In the genomic region with DNA sequence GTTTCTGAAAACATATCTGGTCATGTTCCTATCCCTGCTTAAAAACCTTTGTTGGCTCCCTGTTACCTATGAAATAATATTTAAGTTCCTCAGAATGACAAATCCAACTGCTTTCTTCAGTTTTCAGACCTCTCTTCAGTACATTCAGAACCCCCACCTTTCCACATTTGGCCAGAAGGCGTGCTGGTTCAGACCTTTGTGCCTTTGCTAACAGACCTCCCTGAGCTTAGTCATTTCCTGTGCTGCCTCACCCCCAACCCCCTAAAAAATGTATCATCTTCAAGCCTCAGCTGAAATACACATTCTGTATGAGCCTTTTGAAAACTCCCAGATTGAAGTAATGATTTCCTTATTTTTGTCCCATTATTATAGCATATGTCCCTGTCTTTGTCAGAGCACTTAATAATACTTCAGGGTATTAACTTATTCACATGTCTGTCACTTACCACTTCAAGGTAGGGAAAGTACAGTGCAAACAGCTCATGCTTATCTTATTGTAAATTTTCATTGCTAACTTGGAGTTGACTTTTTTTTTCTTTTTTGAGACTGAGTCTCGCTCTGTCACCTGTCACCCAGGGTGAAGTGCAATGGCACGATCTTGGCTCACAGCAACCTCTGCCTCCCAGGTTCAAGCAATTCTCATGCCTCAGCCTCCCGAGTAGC, we compare ENCODE assay signal across 9 cellular contexts. TPM values are rescaled to one million over a fixed set of nuclear protein-coding genes. Genes with fewer than 3 reads are reported as not detected.
A peak's percentile ranks its signal among the peaks of the same experiment; 100 is the strongest.
DNase-seq lines count a peak whose midpoint lies in the region; ATAC-seq and TF ChIP-seq lines count a peak whose summit lies in the region.
"Had no signal": no experiment of that assay in that cellular context is flagged by ENCODE, and none has a peak within 500 bp of the region (broad histone marks: within the 10 kb centered on the region; RNA-seq: fewer than 3 reads in every experiment).

No MANE protein-coding gene starts in this region.

- peak overlapping the region; percentile 81 for H3K4me3 Mint-ChIP-seq in activated naive CD8-positive, alpha-beta T cell
- H3K4me3 Mint-ChIP-seq in naive thymus-derived CD4-positive, alpha-beta T cell: peak overlapping the region in 4 of 10 donors; percentile 0 to 70 (median 25)

- peak overlapping the region; percentile 89 for H3K27ac Mint-ChIP-seq in activated naive CD8-positive, alpha-beta T cell
- H3K27ac Mint-ChIP-seq in naive thymus-derived CD4-positive, alpha-beta T cell: peak overlapping the region; percentile 30 to 89 (median 82)

- DNase-seq in AML-193 (lab: John Stamatoyannopoulos, UW): peak; percentile 20 to 24
- peak; percentile 94 for DNase-seq in RWPE1 (ENCODE audit: low spot score)
- peak in 8 of 9 donors; percentile 16 to 50 (median 26) for DNase-seq in naive thymus-derived CD4-positive, alpha-beta T cell
- no peak for DNase-seq in SKM-1 treated with dmso at 0.1 percent for 144 hours (lab: John Stamatoyannopoulos, UW; ENCODE audit: unreplicated experiment)
- DNase-seq in NCI-H446 treated with DMSO at 0.1 percent for 48 hours (lab: John Stamatoyannopoulos, UW): no peak
- DNase-seq in NCI-H187 (lab: John Stamatoyannopoulos, UW): no peak

- H3K4me3 ChIP-seq in naive thymus-derived CD4-positive, alpha-beta T cell (ENCODE audit: low read length): no peak overlapping the region

- TF ChIP-seq CTCF in RWPE1 (conservative IDR thresholded peaks at IDR 0.05; ENCODE audit: low read depth): 0 out of 2 replicates have a peak, but pooled peaks have one; percentile 12

- intact Hi-C loops in naive thymus-derived CD4-positive, alpha-beta T cell (cut with micrococcal nuclease): loop anchor here (1.0 to 5.0 kb wide), 6 partner anchors 37 to 152 kb away; a partner anchor contains a TSS

- peaks cover 24 to 74% (median 28%) of the 10 kb centered on the region in 3 experiments for H3K36me3 ChIP-seq in naive thymus-derived CD4-positive, alpha-beta T cell (ENCODE audit: control insufficient read depth in 2 of 3, insufficient read depth in 3 of 3, low read length in 3 of 3)

- no peaks in the 10 kb centered on the region for H3K27me3 Mint-ChIP-seq in activated naive CD8-positive, alpha-beta T cell
- no peaks in the 10 kb centered on the region for H3K27me3 Mint-ChIP-seq in naive thymus-derived CD4-positive, alpha-beta T cell

- peaks cover 45% of the 10 kb centered on the region for H3K4me1 Mint-ChIP-seq in activated naive CD8-positive, alpha-beta T cell (ENCODE audit: low read depth)
- H3K4me1 Mint-ChIP-seq in naive thymus-derived CD4-positive, alpha-beta T cell: peaks cover 9 to 40% (median 17%) of the 10 kb centered on the region in 7 donors

- no peaks in the 10 kb centered on the region for H3K9me3 Mint-ChIP-seq in activated naive CD8-positive, alpha-beta T cell (ENCODE audit: low read depth)
- H3K9me3 Mint-ChIP-seq in naive thymus-derived CD4-positive, alpha-beta T cell: no peaks in the 10 kb centered on the region

- POLR2A ChIA-PET in RWPE1 (lab: Yijun Ruan, JAX; ENCODE audit: low non-redundant PET): no interaction called here
- POLR2A ChIA-PET in naive thymus-derived CD4-positive, alpha-beta T cell (lab: Charles Lee): interaction anchor here (0.6 to 0.7 kb wide), 3 partner anchors 34 to 1201 kb away, joined by 3 to 5 read pairs (median 4); no protein-coding TSS in a partner anchor

- no peaks in the 10 kb centered on the region for H3K27me3 ChIP-seq in naive thymus-derived CD4-positive, alpha-beta T cell (ENCODE audit: control insufficient read depth in 2 of 2, insufficient read depth in 2 of 2, low read length in 2 of 2)

- H3K9me3 ChIP-seq in naive thymus-derived CD4-positive, alpha-beta T cell (ENCODE audit: control insufficient read depth in 2 of 3, low read length in 3 of 3): no peaks in the 10 kb centered on the region

- H3K27ac ChIP-seq in RWPE1: peak overlapping the region; percentile 92
- H3K27ac ChIP-seq in naive thymus-derived CD4-positive, alpha-beta T cell (ENCODE audit: low read depth, low read length): peak overlapping the region; percentile 32

- ATAC-seq in naive thymus-derived CD4-positive, alpha-beta T cell: peak; percentile 80
- ATAC-seq in HG03139 (IDR thresholded peaks at IDR 0.05; ENCODE audit: unreplicated experiment): no peak

- peaks cover 0 to 9% of the 10 kb centered on the region in 2 donors for H3K4me1 ChIP-seq in naive thymus-derived CD4-positive, alpha-beta T cell (ENCODE audit: control insufficient read depth in 2 of 2, insufficient read depth in 2 of 2, low read length in 2 of 2)

- H3K36me3 Mint-ChIP-seq in activated naive CD8-positive, alpha-beta T cell: peaks cover 16% of the 10 kb centered on the region
- H3K36me3 Mint-ChIP-seq in naive thymus-derived CD4-positive, alpha-beta T cell: peaks cover 5 to 40% (median 24%) of the 10 kb centered on the region in 5 donors

- CTCF ChIA-PET in RWPE1 (lab: Yijun Ruan, JAX): no interaction called here
- CTCF ChIA-PET in naive thymus-derived CD4-positive, alpha-beta T cell (lab: Charles Lee): interaction anchor here (0.7 to 7.0 kb wide), 3 partner anchors 12 to 151 kb away, joined by 3 to 37 read pairs (median 4); no protein-coding TSS in a partner anchor

RNA-seq across cellular contexts. Expression of a gene that starts 19.7 kb away (rescaled TPM):
- not detected for total RNA-seq in naive thymus-derived CD4-positive, alpha-beta T cell
- under 1 TPM in 1 of 2 donors, not detected in 1; 0.16 TPM for polyA plus RNA-seq in naive thymus-derived CD4-positive, alpha-beta T cell
- polyA plus RNA-seq: esophagus had no signal

Comparison
In these comparisons a context has a peak if more than half of its experiments do, and no peak if none do; other contexts are left out.
1. DNase-seq: peak in AML-193 (2 of 2), RWPE1 (single experiment) and naive thymus-derived CD4-positive, alpha-beta T cell (8 of 9); none in SKM-1 treated with dmso at 0.1 percent for 144 hours (single experiment), NCI-H446 treated with DMSO at 0.1 percent for 48 hours (single experiment) and NCI-H187 (0 of 2).